39 cellular contexts compared by ENCODE assay signal in the genomic region with DNA sequence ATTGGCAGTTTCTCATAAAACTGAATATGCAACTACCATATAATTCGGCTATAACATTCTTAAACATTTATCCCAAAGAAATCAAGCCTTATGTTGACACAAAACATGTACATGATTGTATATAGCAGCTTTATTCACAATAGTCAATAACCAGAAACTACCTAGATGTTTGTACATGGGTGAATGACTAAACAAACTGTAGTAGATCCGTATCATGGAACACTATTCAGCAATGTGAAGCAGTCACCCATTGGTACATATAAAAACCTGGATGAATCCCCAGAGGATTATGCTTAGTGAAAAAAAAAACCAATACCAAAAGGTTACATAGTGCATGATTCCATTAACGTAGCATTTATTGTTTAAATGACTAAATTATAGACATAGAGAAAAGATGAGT.
"Had no signal": no experiment of that assay in that cellular context is flagged by ENCODE, and none has a peak within 500 bp of the region (broad histone marks: within the 10 kb centered on the region; RNA-seq: fewer than 3 reads in every experiment).

No MANE protein-coding gene starts in this region.

- H3K27me3 Mint-ChIP-seq: activated naive CD4-positive, alpha-beta T cell treated with anti-CD3 and anti-CD28 coated beads, Interleukin-2, amount 10 ng/mL, durations not matched to agents 7 days and 5 days; activated naive CD4-positive, alpha-beta T cell treated with anti-CD3 and anti-CD28 coated beads, Interleukin-2, amount 50 U/mL, for 24 hours; activated naive CD8-positive, alpha-beta T cell; activated naive CD8-positive, alpha-beta T cell treated with anti-CD3 and anti-CD28 coated beads for 36 hours; activated naive CD8-positive, alpha-beta T cell treated with anti-CD3 and anti-CD28 coated beads, Interleukin-2, amount 10 ng/mL, durations not matched to agents 7 days and 5 days; activated naive CD8-positive, alpha-beta T cell treated with anti-CD3 and anti-CD28 coated beads, Interleukin-2, amount 50 U/mL, for 24 hours; activated T-helper 17 cell treated with anti-CD3 and anti-CD28 coated beads, Interleukin-2, amount 50 U/mL, for 72 hours; brain; central memory CD8-positive, alpha-beta T cell had no signal

- H3K4me1 Mint-ChIP-seq: activated naive CD4-positive, alpha-beta T cell treated with anti-CD3 and anti-CD28 coated beads, Interleukin-2, amount 10 ng/mL, durations not matched to agents 7 days and 5 days; activated naive CD4-positive, alpha-beta T cell treated with anti-CD3 and anti-CD28 coated beads, Interleukin-2, amount 50 U/mL, for 24 hours; activated naive CD8-positive, alpha-beta T cell treated with anti-CD3 and anti-CD28 coated beads for 36 hours; activated naive CD8-positive, alpha-beta T cell treated with anti-CD3 and anti-CD28 coated beads, Interleukin-2, amount 10 ng/mL, durations not matched to agents 7 days and 5 days; activated naive CD8-positive, alpha-beta T cell treated with anti-CD3 and anti-CD28 coated beads, Interleukin-2, amount 50 U/mL, for 24 hours; activated T-helper 17 cell treated with anti-CD3 and anti-CD28 coated beads, Interleukin-2, amount 50 U/mL, for 72 hours; brain; central memory CD8-positive, alpha-beta T cell had no signal

- FAIRE-seq: astrocyte, bronchial epithelial cell, colon had no signal

- DNase-seq: activated effector memory CD4-positive, alpha-beta T cell treated with anti-CD3 and anti-CD28 coated beads, Interleukin-2, amount 50 U/mL, for 16 hours; activated effector memory CD4-positive, alpha-beta T cell treated with Interleukin-2 at 50 U/mL for 16 hours; activated gamma-delta T cell; activated gamma-delta T cell treated with Interleukin-2 at 50 U/mL for 16 hours; activated naive CD4-positive, alpha-beta T cell; activated naive CD4-positive, alpha-beta T cell treated with anti-CD3 and anti-CD28 coated beads for 36 hours; activated naive CD4-positive, alpha-beta T cell treated with anti-CD3 and anti-CD28 coated beads, Interleukin-2, amount 10 ng/mL, durations not matched to agents 7 days and 5 days; activated naive CD4-positive, alpha-beta T cell treated with anti-CD3 and anti-CD28 coated beads, Interleukin-2, amount 50 U/mL, for 16 hours; activated naive CD4-positive, alpha-beta T cell treated with Interleukin-2 at 50 U/mL for 16 hours; activated naive CD8-positive, alpha-beta T cell treated with anti-CD3 and anti-CD28 coated beads for 36 hours; activated naive CD8-positive, alpha-beta T cell treated with anti-CD3 and anti-CD28 coated beads, Interleukin-2, amount 10 ng/mL, durations not matched to agents 7 days and 5 days; activated naive CD8-positive, alpha-beta T cell treated with anti-CD3 and anti-CD28 coated beads, Interleukin-2, amount 50 U/mL, for 24 hours; activated T-cell treated with anti-CD3 and anti-CD28 coated beads, Interleukin-2, amount 50 U/mL, for 4 hours; activated T-cell treated with anti-CD3 and anti-CD28 coated beads, Interleukin-2, amount 50 U/mL, for 48 hours; activated T-cell treated with anti-CD3 and anti-CD28 coated beads, Interleukin-2, amount 50 U/mL, for 72 hours; adrenal gland; amniotic stem cell; amygdala; anterior cingulate cortex; aorta; body of pancreas; brain microvascular endothelial cell; caudate nucleus; central memory CD4-positive, alpha-beta T cell; cerebellar nuclear complex had no signal

- H3K4me1 ChIP-seq: adrenal gland, ascending aorta, body of pancreas, breast epithelium had no signal

- H3K36me3 Mint-ChIP-seq: activated naive CD4-positive, alpha-beta T cell treated with anti-CD3 and anti-CD28 coated beads, Interleukin-2, amount 10 ng/mL, durations not matched to agents 7 days and 5 days; activated naive CD4-positive, alpha-beta T cell treated with anti-CD3 and anti-CD28 coated beads, Interleukin-2, amount 50 U/mL, for 24 hours; activated naive CD4-positive, alpha-beta T cell treated with anti-CD3 and anti-CD28 coated beads, Interleukin-2, amount 50 U/mL, for 72 hours; activated naive CD8-positive, alpha-beta T cell; activated naive CD8-positive, alpha-beta T cell treated with anti-CD3 and anti-CD28 coated beads for 36 hours; activated naive CD8-positive, alpha-beta T cell treated with anti-CD3 and anti-CD28 coated beads, Interleukin-2, amount 10 ng/mL, durations not matched to agents 7 days and 5 days; brain had no signal

- H3K27ac Mint-ChIP-seq: activated naive CD4-positive, alpha-beta T cell treated with anti-CD3 and anti-CD28 coated beads for 36 hours; activated naive CD4-positive, alpha-beta T cell treated with anti-CD3 and anti-CD28 coated beads, Interleukin-2, amount 10 ng/mL, durations not matched to agents 7 days and 5 days; activated naive CD4-positive, alpha-beta T cell treated with anti-CD3 and anti-CD28 coated beads, Interleukin-2, amount 50 U/mL, for 24 hours; activated naive CD4-positive, alpha-beta T cell treated with anti-CD3 and anti-CD28 coated beads, Interleukin-2, amount 50 U/mL, for 72 hours; activated naive CD8-positive, alpha-beta T cell; activated naive CD8-positive, alpha-beta T cell treated with anti-CD3 and anti-CD28 coated beads for 36 hours; activated naive CD8-positive, alpha-beta T cell treated with anti-CD3 and anti-CD28 coated beads, Interleukin-2, amount 10 ng/mL, durations not matched to agents 7 days and 5 days; activated naive CD8-positive, alpha-beta T cell treated with anti-CD3 and anti-CD28 coated beads, Interleukin-2, amount 50 U/mL, for 24 hours; activated T-cell treated with anti-CD3 and anti-CD28 coated beads, Interleukin-2, amount 50 U/mL, for 72 hours; activated T-helper 1 cell treated with anti-CD3 and anti-CD28 coated beads, Interleukin-12 subunit alpha, Interleukin-12 subunit beta, Interleukin-2, Interleukin-4 antibody, amounts not matched to agents 30 ng/mL and 10 ng/mL and 1 ng/mL, durations not matched to agents 14 hours and 24 hours and 36 hours; activated T-helper 17 cell treated with anti-CD3 and anti-CD28 coated beads, Interleukin-2, amount 50 U/mL, for 72 hours; activated T-helper 2 cell treated with anti-CD3 and anti-CD28 coated beads, Interferon-gamma antibody, Interleukin-2, Interleukin-4, amounts not matched to agents 10 μg/mL and 5 μg/mL and 100 μg/mL, durations not matched to agents 14 hours and 24 hours and 36 hours; brain had no signal

- H3K4me3 ChIP-seq: adrenal gland, ascending aorta, body of pancreas, breast epithelium, cardiac muscle cell had no signal

- H3K9me3 ChIP-seq: adrenal gland, ascending aorta, body of pancreas, breast epithelium had no signal

- H3K36me3 ChIP-seq: adrenal gland, ascending aorta, brain microvascular endothelial cell, breast epithelium, cardiac muscle cell had no signal

- H3K9me3 Mint-ChIP-seq: activated naive CD4-positive, alpha-beta T cell treated with anti-CD3 and anti-CD28 coated beads, Interleukin-2, amount 10 ng/mL, durations not matched to agents 7 days and 5 days; activated naive CD4-positive, alpha-beta T cell treated with anti-CD3 and anti-CD28 coated beads, Interleukin-2, amount 50 U/mL, for 24 hours; activated naive CD8-positive, alpha-beta T cell treated with anti-CD3 and anti-CD28 coated beads, Interleukin-2, amount 50 U/mL, for 24 hours; activated T-helper 1 cell treated with anti-CD3 and anti-CD28 coated beads, Interleukin-12 subunit alpha, Interleukin-12 subunit beta, Interleukin-2, Interleukin-4 antibody, amounts not matched to agents 30 ng/mL and 10 ng/mL and 1 ng/mL, durations not matched to agents 14 hours and 24 hours and 36 hours; activated T-helper 17 cell treated with anti-CD3 and anti-CD28 coated beads, Interleukin-2, amount 50 U/mL, for 72 hours; activated T-helper 2 cell treated with anti-CD3 and anti-CD28 coated beads, Interferon-gamma antibody, Interleukin-2, Interleukin-4, amounts not matched to agents 10 μg/mL and 5 μg/mL and 100 μg/mL, durations not matched to agents 14 hours and 24 hours and 36 hours; brain had no signal

- H3K27me3 ChIP-seq: adrenal gland, ascending aorta, body of pancreas, brain microvascular endothelial cell, breast epithelium, cardiac muscle cell had no signal

- H3K27ac ChIP-seq: adrenal gland, ascending aorta, body of pancreas, brain microvascular endothelial cell, breast epithelium, cardiac muscle cell had no signal

- H3K4me3 Mint-ChIP-seq: activated naive CD4-positive, alpha-beta T cell treated with anti-CD3 and anti-CD28 coated beads for 36 hours; activated naive CD4-positive, alpha-beta T cell treated with anti-CD3 and anti-CD28 coated beads, Interleukin-2, amount 10 ng/mL, durations not matched to agents 7 days and 5 days; activated naive CD4-positive, alpha-beta T cell treated with anti-CD3 and anti-CD28 coated beads, Interleukin-2, amount 50 U/mL, for 24 hours; activated naive CD8-positive, alpha-beta T cell; activated naive CD8-positive, alpha-beta T cell treated with anti-CD3 and anti-CD28 coated beads for 36 hours; activated naive CD8-positive, alpha-beta T cell treated with anti-CD3 and anti-CD28 coated beads, Interleukin-2, amount 10 ng/mL, durations not matched to agents 7 days and 5 days; activated naive CD8-positive, alpha-beta T cell treated with anti-CD3 and anti-CD28 coated beads, Interleukin-2, amount 50 U/mL, for 24 hours; activated T-cell treated with anti-CD3 and anti-CD28 coated beads, Interleukin-2, amount 50 U/mL, for 4 hours; activated T-cell treated with anti-CD3 and anti-CD28 coated beads, Interleukin-2, amount 50 U/mL, for 72 hours; activated T-helper 1 cell treated with anti-CD3 and anti-CD28 coated beads, Interleukin-12 subunit alpha, Interleukin-12 subunit beta, Interleukin-2, Interleukin-4 antibody, amounts not matched to agents 30 ng/mL and 10 ng/mL and 1 ng/mL, durations not matched to agents 14 hours and 24 hours and 36 hours; activated T-helper 17 cell treated with anti-CD3 and anti-CD28 coated beads, Interleukin-2, amount 50 U/mL, for 72 hours; brain; central memory CD8-positive, alpha-beta T cell had no signal

- ATAC-seq: activated naive CD4-positive, alpha-beta T cell treated with anti-CD3 and anti-CD28 coated beads, Interleukin-2, amount 50 U/mL, for 72 hours; activated naive CD8-positive, alpha-beta T cell treated with anti-CD3 and anti-CD28 coated beads, Interleukin-2, amount 50 U/mL, for 24 hours; activated T-cell treated with anti-CD3 and anti-CD28 coated beads, Interleukin-2, amount 50 U/mL, for 4 hours; activated T-cell treated with anti-CD3 and anti-CD28 coated beads, Interleukin-2, amount 50 U/mL, for 72 hours; activated T-helper 17 cell treated with anti-CD3 and anti-CD28 coated beads, Interleukin-2, amount 50 U/mL, for 72 hours; body of pancreas had no signal
